ENCODE assay signal across 16 cellular contexts in the genomic region with DNA sequence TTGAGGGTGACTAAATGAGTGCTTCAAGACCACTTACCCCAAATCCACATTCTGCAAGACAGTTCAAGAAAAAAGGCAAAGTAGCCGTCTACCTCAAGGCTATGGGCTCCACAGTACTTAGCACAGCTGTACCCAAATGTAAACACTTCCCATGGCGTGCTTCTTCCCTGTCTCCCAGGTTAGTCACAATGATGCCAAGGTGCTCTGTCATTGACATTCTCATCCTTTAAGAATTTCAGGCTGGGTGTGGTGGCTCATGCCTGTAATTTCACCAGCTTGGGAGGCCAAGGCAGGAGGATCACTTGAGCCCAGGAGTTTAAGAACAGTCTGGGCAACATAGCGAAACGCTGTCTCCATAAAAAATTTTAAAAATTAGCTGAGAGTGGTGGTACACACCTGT. TPM values are rescaled to one million over a fixed set of nuclear protein-coding genes. Genes with fewer than 3 reads are reported as not detected.
DNase-seq lines count a peak whose midpoint lies in the region; ATAC-seq and TF ChIP-seq lines count a peak whose summit lies in the region.
"Had no signal": no experiment of that assay in that cellular context is flagged by ENCODE, and none has a peak within 500 bp of the region (broad histone marks: within the 10 kb centered on the region; RNA-seq: fewer than 3 reads in every experiment).

No MANE protein-coding gene starts in this region.

- H3K27ac ChIP-seq in CD4-positive, CD25-positive, alpha-beta regulatory T cell (ENCODE audit: insufficient read depth, low read length, poor library complexity, severe bottlenecking) = no peak overlapping the region
- H3K27ac ChIP-seq: right atrium auricular region had no signal

- ATAC-seq in CD4-positive, CD25-positive, alpha-beta regulatory T cell (ENCODE audit: low read depth in 2 of 2) = no peak
- peak; percentile 15 for ATAC-seq in left colon
- ATAC-seq in GM18517 (IDR thresholded peaks at IDR 0.05; ENCODE audit: unreplicated experiment) = no peak
- ATAC-seq: activated CD8-positive, alpha-beta T cell treated with anti-CD3 and anti-CD28 coated beads, Interleukin-2, amount 10 ng/mL, durations not matched to agents 7 days and 5 days; stimulated activated naive B cell treated with anti-CD40 and anti-IgM and Interleukin-4, amounts not matched to agents 10 μg/mL and 1 μg/mL and 100 μg/mL, for 72 hours had no signal

- H3K4me3 ChIP-seq in CD4-positive, CD25-positive, alpha-beta regulatory T cell (ENCODE audit: low read depth, low read length) = no peak overlapping the region
- H3K4me3 ChIP-seq: right atrium auricular region had no signal

- H3K9me3 Mint-ChIP-seq in CD4-positive, CD25-positive, alpha-beta regulatory T cell = no peaks in the 10 kb centered on the region
- peaks cover 11% of the 10 kb centered on the region; the same call in 1 of the 2 replicates for H3K9me3 Mint-ChIP-seq in HFFc6
- H3K9me3 Mint-ChIP-seq in activated T-helper 2 cell treated with anti-CD3 and anti-CD28 coated beads, Interferon-gamma antibody, Interleukin-2, Interleukin-4, amounts not matched to agents 10 μg/mL and 5 μg/mL and 100 μg/mL, durations not matched to agents 14 hours and 24 hours and 36 hours = no peaks in the 10 kb centered on the region
- H3K9me3 Mint-ChIP-seq: CD14-positive monocyte; nephron progenitor cell; stimulated activated naive B cell treated with anti-CD40 and anti-IgM and Interleukin-4, amounts not matched to agents 10 μg/mL and 1 μg/mL and 100 μg/mL, for 72 hours had no signal

- H3K27me3 Mint-ChIP-seq in CD4-positive, CD25-positive, alpha-beta regulatory T cell = no peaks in the 10 kb centered on the region
- H3K27me3 Mint-ChIP-seq in HFFc6 (ENCODE audit: insufficient read depth) = peaks cover 1% of the 10 kb centered on the region; the same call in 1 of the 2 replicates
- no peaks in the 10 kb centered on the region for H3K27me3 Mint-ChIP-seq in activated T-helper 2 cell treated with anti-CD3 and anti-CD28 coated beads, Interferon-gamma antibody, Interleukin-2, Interleukin-4, amounts not matched to agents 10 μg/mL and 5 μg/mL and 100 μg/mL, durations not matched to agents 14 hours and 24 hours and 36 hours (ENCODE audit: low read depth)
- H3K27me3 Mint-ChIP-seq: stimulated activated naive B cell treated with anti-CD40 and anti-IgM and Interleukin-4, amounts not matched to agents 10 μg/mL and 1 μg/mL and 100 μg/mL, for 72 hours had no signal

- no peak for DNase-seq in CD4-positive, CD25-positive, alpha-beta regulatory T cell
- peak; percentile 67 for DNase-seq in HFFc6
- no peak for DNase-seq in activated T-helper 2 cell treated with anti-CD3 and anti-CD28 coated beads, Interferon-gamma antibody, Interleukin-2, Interleukin-4, amounts not matched to agents 10 μg/mL and 5 μg/mL and 100 μg/mL, durations not matched to agents 14 hours and 24 hours and 36 hours (ENCODE audit: low spot score)
- no peak for DNase-seq in left colon
- DNase-seq in NCI-H2029 treated with DMSO at 0.1 percent for 48 hours (lab: John Stamatoyannopoulos, UW) = no peak
- no peak for DNase-seq in NCI-H1048 (lab: John Stamatoyannopoulos, UW)
- no peak for DNase-seq in DMS 273 treated with DMSO at 0.1 percent for 48 hours (lab: John Stamatoyannopoulos, UW)
- DNase-seq: activated CD8-positive, alpha-beta T cell treated with anti-CD3 and anti-CD28 coated beads, Interleukin-2, amount 10 ng/mL, durations not matched to agents 7 days and 5 days; caudate nucleus; NCI-H1105 treated with DMSO at 0.1 percent for 48 hours; nephron progenitor cell; stimulated activated CD4-positive, alpha-beta T cell treated with anti-CD3 and anti-CD28 coated beads, Interleukin-4, amount 100 ng/mL, for 4 hours; stimulated activated naive B cell treated with anti-CD40 and anti-IgM and Interleukin-4, amounts not matched to agents 10 μg/mL and 1 μg/mL and 100 μg/mL, for 72 hours had no signal

- peaks cover 10% of the 10 kb centered on the region for H3K36me3 Mint-ChIP-seq in CD4-positive, CD25-positive, alpha-beta regulatory T cell
- peaks cover 26% of the 10 kb centered on the region for H3K36me3 Mint-ChIP-seq in HFFc6 (ENCODE audit: low read depth)
- H3K36me3 Mint-ChIP-seq in activated T-helper 2 cell treated with anti-CD3 and anti-CD28 coated beads, Interferon-gamma antibody, Interleukin-2, Interleukin-4, amounts not matched to agents 10 μg/mL and 5 μg/mL and 100 μg/mL, durations not matched to agents 14 hours and 24 hours and 36 hours (ENCODE audit: low read depth) = peaks cover 62% of the 10 kb centered on the region
- H3K36me3 Mint-ChIP-seq: CD14-positive monocyte had no signal

- no peak for TF ChIP-seq CTCF in HFFc6 (IDR thresholded peaks at IDR 0.05)

- H3K36me3 ChIP-seq in CD4-positive, CD25-positive, alpha-beta regulatory T cell (ENCODE audit: control insufficient read depth, insufficient read depth, low read length) = no peaks in the 10 kb centered on the region
- H3K36me3 ChIP-seq: right atrium auricular region had no signal

- H3K4me1 Mint-ChIP-seq in CD4-positive, CD25-positive, alpha-beta regulatory T cell = peaks cover 8 to 65% (median 46%) of the 10 kb centered on the region in 4 donors
- H3K4me1 Mint-ChIP-seq in HFFc6 (ENCODE audit: low read depth) = peaks cover 49% of the 10 kb centered on the region
- H3K4me1 Mint-ChIP-seq in activated T-helper 2 cell treated with anti-CD3 and anti-CD28 coated beads, Interferon-gamma antibody, Interleukin-2, Interleukin-4, amounts not matched to agents 10 μg/mL and 5 μg/mL and 100 μg/mL, durations not matched to agents 14 hours and 24 hours and 36 hours (ENCODE audit: low read depth) = peaks cover 44% of the 10 kb centered on the region

- no peaks in the 10 kb centered on the region for H3K9me3 ChIP-seq in CD4-positive, CD25-positive, alpha-beta regulatory T cell (ENCODE audit: control insufficient read depth in 2 of 2, low read length in 2 of 2)
- H3K9me3 ChIP-seq: right atrium auricular region had no signal

- no peaks in the 10 kb centered on the region for H3K27me3 ChIP-seq in CD4-positive, CD25-positive, alpha-beta regulatory T cell (ENCODE audit: control insufficient read depth, insufficient read depth, low read length)
- H3K27me3 ChIP-seq: right atrium auricular region had no signal

- H3K27ac Mint-ChIP-seq in CD4-positive, CD25-positive, alpha-beta regulatory T cell = peak overlapping the region in 2 of 3 donors; percentile 10 to 32
- H3K27ac Mint-ChIP-seq in HFFc6 = peak overlapping the region; percentile 74
- no peak overlapping the region for H3K27ac Mint-ChIP-seq in activated T-helper 2 cell treated with anti-CD3 and anti-CD28 coated beads, Interferon-gamma antibody, Interleukin-2, Interleukin-4, amounts not matched to agents 10 μg/mL and 5 μg/mL and 100 μg/mL, durations not matched to agents 14 hours and 24 hours and 36 hours
- H3K27ac Mint-ChIP-seq: activated CD8-positive, alpha-beta T cell treated with anti-CD3 and anti-CD28 coated beads, Interleukin-2, amount 10 ng/mL, durations not matched to agents 7 days and 5 days; nephron progenitor cell; stimulated activated naive B cell treated with anti-CD40 and anti-IgM and Interleukin-4, amounts not matched to agents 10 μg/mL and 1 μg/mL and 100 μg/mL, for 72 hours had no signal

- peak overlapping the region in 2 of 4 donors; percentile 8 to 79 for H3K4me3 Mint-ChIP-seq in CD4-positive, CD25-positive, alpha-beta regulatory T cell
- H3K4me3 Mint-ChIP-seq in HFFc6 = no peak overlapping the region; the same call in 1 of the 2 replicates
- peak overlapping the region; percentile 74 for H3K4me3 Mint-ChIP-seq in activated T-helper 2 cell treated with anti-CD3 and anti-CD28 coated beads, Interferon-gamma antibody, Interleukin-2, Interleukin-4, amounts not matched to agents 10 μg/mL and 5 μg/mL and 100 μg/mL, durations not matched to agents 14 hours and 24 hours and 36 hours (ENCODE audit: low read depth)
- H3K4me3 Mint-ChIP-seq: activated CD8-positive, alpha-beta T cell treated with anti-CD3 and anti-CD28 coated beads, Interleukin-2, amount 10 ng/mL, durations not matched to agents 7 days and 5 days; CD14-positive monocyte; nephron progenitor cell; stimulated activated naive B cell treated with anti-CD40 and anti-IgM and Interleukin-4, amounts not matched to agents 10 μg/mL and 1 μg/mL and 100 μg/mL, for 72 hours had no signal

- H3K4me1 ChIP-seq in CD4-positive, CD25-positive, alpha-beta regulatory T cell (ENCODE audit: control insufficient read depth, insufficient read depth, low read length, poor library complexity, severe bottlenecking) = peaks cover 45% of the 10 kb centered on the region

- intact Hi-C loops in activated T-helper 2 cell treated with anti-CD3 and anti-CD28 coated beads, Interferon-gamma antibody, Interleukin-2, Interleukin-4, amounts not matched to agents 10 μg/mL and 5 μg/mL and 100 μg/mL, durations not matched to agents 14 hours and 24 hours and 36 hours (cut with micrococcal nuclease) = no loop called here
- intact Hi-C loops in left colon (cut with DNase I, micrococcal nuclease) = no loop called here

RNA-seq across cellular contexts. Expression of a gene that starts 51.2 kb away (rescaled TPM):
- 61.9 TPM for total RNA-seq in CD4-positive, CD25-positive, alpha-beta regulatory T cell
- 10 to 100 TPM; 45.4 to 59.6 (median 51.8) TPM for polyA plus RNA-seq in CD4-positive, CD25-positive, alpha-beta regulatory T cell
- total RNA-seq in HFFc6 (2021; fragmentation: NEBNext Ultra II Directional; extraction: Animal tissue kit (Norgen Biotek cat#: 25700)) = 10 to 100 TPM; 48.0 to 69.3 (median 60.3) TPM
- total RNA-seq in activated T-helper 2 cell treated with anti-CD3 and anti-CD28 coated beads, Interferon-gamma antibody, Interleukin-2, Interleukin-4, amounts not matched to agents 10 μg/mL and 5 μg/mL and 100 μg/mL, durations not matched to agents 14 hours and 24 hours and 36 hours = 114 and 115 TPM in 2 replicates
- total RNA-seq in left colon = 10 to 100 TPM; 19.7 to 24.8 TPM
